1 cellular context compared by ENCODE assay signal in genomic region chr11:46675949-46676348, GRCh38.
TF ChIP-seq lines count a peak whose summit lies in the region.

No MANE protein-coding gene starts in this region.

TF ChIP-seq in GM23338, 12 proteins besides CTCF, POLR2A, EP300 and RAD21 (continued from another document):
- TF ChIP-seq ETS1 (IDR thresholded peaks at IDR 0.05) (no peak), POLR2AphosphoS5 (IDR thresholded peaks at IDR 0.05; ENCODE audit: low read depth) (no peak), ZNF462 (CRISPR knock-in tag; IDR thresholded peaks at IDR 0.05) (no peak)
TF ChIP-seq in GM23338: peak in this region for 0.
